In the genomic region with DNA sequence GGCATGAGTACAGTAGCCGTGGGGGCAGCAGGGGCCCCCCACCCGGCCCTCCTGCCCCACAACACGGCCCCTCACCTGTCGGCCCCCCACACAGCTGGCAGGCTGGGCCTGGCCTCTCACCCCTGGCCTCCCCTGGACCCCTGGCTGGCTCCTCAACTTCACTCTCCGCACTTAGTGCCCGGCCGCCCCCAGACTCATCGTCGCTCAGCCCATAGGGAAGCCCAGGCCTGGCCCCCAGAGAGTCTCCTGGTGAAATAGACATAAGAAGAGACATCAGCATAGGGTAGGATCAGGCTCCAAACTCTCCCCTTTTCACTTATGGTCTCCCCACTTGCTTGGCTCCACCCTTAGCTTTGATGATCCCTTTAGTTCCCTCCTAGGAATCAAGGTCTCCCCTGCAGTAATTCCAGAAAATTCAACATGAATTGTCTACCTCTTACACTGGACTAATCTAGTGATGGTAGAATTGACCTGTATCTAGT, we compare ENCODE assay signal across 11 cellular contexts. TPM values are rescaled to one million over a fixed set of nuclear protein-coding genes. Genes with fewer than 3 reads are reported as not detected.
DNase-seq lines count a peak whose midpoint lies in the region; ATAC-seq, FAIRE-seq and TF ChIP-seq lines count a peak whose summit lies in the region.
"Had no signal": no experiment of that assay in that cellular context is flagged by ENCODE, and none has a peak within 500 bp of the region (broad histone marks: within the 10 kb centered on the region; RNA-seq: fewer than 3 reads in every experiment).

No MANE protein-coding gene starts in this region.

- intact Hi-C loops in MCF 10A (cut with micrococcal nuclease): no loop called here
- intact Hi-C loops in breast epithelium (cut with DNase I; ENCODE audit: low total_unique reads): no loop called here
- intact Hi-C loops in HepG2 (cut with micrococcal nuclease; ENCODE audit: unreplicated experiment): loop anchor here (1.0 to 10.0 kb wide), 2 partner anchors 58 to 124 kb away; no protein-coding TSS in a partner anchor

- H3K4me3 Mint-ChIP-seq in MCF 10A (ENCODE audit: unreplicated experiment) (peak overlapping the region; percentile 84), type B pancreatic cell (peak overlapping the region; percentile 88)

- H3K4me2 ChIP-seq in HepG2 (ENCODE audit: low read depth, low read length): peak overlapping the region; percentile 90

- H3K36me3 ChIP-seq in breast epithelium: no peaks in the 10 kb centered on the region
- H3K36me3 ChIP-seq in HepG2 (replicated peaks in 1 of 2; ENCODE audit: control insufficient read depth in 1 of 2, insufficient read depth in 2 of 2, low read length in 2 of 2): peaks cover 47 to 71% of the 10 kb centered on the region in 2 experiments

- peaks cover 4 to 11% of the 10 kb centered on the region in 2 donors for H3K4me1 ChIP-seq in breast epithelium
- H3K4me1 ChIP-seq in HepG2 (ENCODE audit: insufficient read depth, low read length): peaks cover 26% of the 10 kb centered on the region

- H3K4me1 Mint-ChIP-seq in MCF 10A (ENCODE audit: insufficient read depth, unreplicated experiment) (peaks cover 16% of the 10 kb centered on the region), type B pancreatic cell (ENCODE audit: unreplicated experiment) (peaks cover 24% of the 10 kb centered on the region)

- H3K9me3 Mint-ChIP-seq in MCF 10A (ENCODE audit: unreplicated experiment) (no peaks in the 10 kb centered on the region), type B pancreatic cell (no peaks in the 10 kb centered on the region)
- no peaks in the 10 kb centered on the region for H3K9me3 Mint-ChIP-seq in activated naive CD4-positive, alpha-beta T cell treated with anti-CD3 and anti-CD28 coated beads, Interleukin-2, amount 50 U/mL, for 72 hours

- H3K27me3 Mint-ChIP-seq in MCF 10A (ENCODE audit: insufficient read depth, unreplicated experiment): no peaks in the 10 kb centered on the region
- H3K27me3 Mint-ChIP-seq in type B pancreatic cell: no peaks in the 10 kb centered on the region

- in situ Hi-C loops in HepG2 (cut with HindIII; ENCODE audit: extremely low pct_ligation_motif_present, low pct_unique_long_range_greater_than_20kb): no loop called here

- H3K9me3 ChIP-seq in breast epithelium (no peaks in the 10 kb centered on the region), HepG2 (ENCODE audit: low read length) (no peaks in the 10 kb centered on the region)
- H3K9me3 ChIP-seq: right atrium auricular region had no signal

- no peak for FAIRE-seq in HepG2 (lab: Jason Lieb, UNC)

- no peak for TF ChIP-seq CTCF in MCF 10A (IDR thresholded peaks at IDR 0.05; ENCODE audit: unreplicated experiment)
- TF ChIP-seq CTCF in breast epithelium (IDR thresholded peaks at IDR 0.05): no peak
- no peak for TF ChIP-seq CTCF in HepG2 (CRISPR knock-in tag; IDR thresholded peaks at IDR 0.05)
- no peak for TF ChIP-seq CTCF in type B pancreatic cell (conservative IDR thresholded peaks at IDR 0.05)

- POLR2A ChIA-PET in MCF 10A (lab: Yijun Ruan, JAX) (interaction anchor here (0.6 to 5.6 kb wide), 8 partner anchors 9 to 400 kb away, joined by 3 to 114 read pairs (median 35); a partner anchor contains a TSS), HepG2 (lab: Yijun Ruan, JAX) (interaction anchor here (1.2 to 5.1 kb wide), 8 partner anchors 8 to 86 kb away, joined by 3 to 38 read pairs (median 14); a partner anchor contains a TSS)

- no peak overlapping the region for H2AFZ ChIP-seq in HepG2 (ENCODE audit: low read length)

- TF ChIP-seq EP300 in HepG2 (IDR thresholded peaks at IDR 0.05; ENCODE audit: low read depth in 2 of 2, low read length in 2 of 2): no peak
- TF ChIP-seq EP300 in HepG2 (CRISPR knock-in tag; IDR thresholded peaks at IDR 0.05; ENCODE audit: borderline replicate concordance): no peak

- H3K27ac ChIP-seq in breast epithelium (no peak overlapping the region), HepG2 (ENCODE audit: extremely low read length, insufficient read depth, low read length) (peak overlapping the region; percentile 85)

- H3K27me3 ChIP-seq in breast epithelium (no peaks in the 10 kb centered on the region), HepG2 (ENCODE audit: control insufficient read depth in 1 of 2, insufficient read depth in 2 of 2, low read length in 2 of 2) (no peaks in the 10 kb centered on the region)
- H3K27me3 ChIP-seq: right atrium auricular region had no signal

- H3K79me2 ChIP-seq in HepG2 (ENCODE audit: insufficient read depth, low read length): peaks cover 4% of the 10 kb centered on the region

- DNase-seq in MCF 10A (ENCODE audit: unreplicated experiment) (no peak), breast epithelium (ENCODE audit: low spot score in 2 of 2) (no peak), HepG2 (ENCODE audit: low spot score) (no peak), type B pancreatic cell (ENCODE audit: extremely low spot score, unreplicated experiment) (no peak), NCI-H748 treated with DMSO at 0.1 percent for 48 hours (lab: John Stamatoyannopoulos, UW) (no peak), globus pallidus (ENCODE audit: low spot score) (no peak)
- no peak for DNase-seq in activated naive CD4-positive, alpha-beta T cell treated with anti-CD3 and anti-CD28 coated beads, Interleukin-2, amount 50 U/mL, for 72 hours (ENCODE audit: low spot score in 2 of 2)
- DNase-seq: activated gamma-delta T cell, NCI-H1417 treated with DMSO at 0.1 percent for 48 hours had no signal

- H3K4me3 ChIP-seq in breast epithelium (no peak overlapping the region), HepG2 (replicated peaks in 1 of 3; ENCODE audit: insufficient read depth in 1 of 3, low read depth in 2 of 3, low read length in 3 of 3) (peak overlapping the region in 1 of 3 experiments; percentile 75; a peak in 1 of 6 replicates)

- TF ChIP-seq RAD21 in HepG2 (CRISPR knock-in tag; IDR thresholded peaks at IDR 0.05): no peak

- WGBS in HepG2 (ENCODE audit: low lambda C conversion rate): 96% methylated on average over 6 of the region's 9 CpGs

- H4K20me1 ChIP-seq in HepG2 (ENCODE audit: insufficient read depth, low read length): peaks cover 3% of the 10 kb centered on the region; the same call in 1 of the 2 replicates

- CTCF ChIA-PET in MCF 10A (lab: Yijun Ruan, JAX): interaction anchor here (0.7 to 2.9 kb wide), 3 partner anchors 10 to 209 kb away, joined by 3 to 14 read pairs (median 5); a partner anchor contains a TSS
- CTCF ChIA-PET in HepG2 (lab: Yijun Ruan, JAX; ENCODE audit: low intra/inter-chr PET ratio, low total read pairs): interaction anchor here (0.8 kb wide), 1 partner anchor 58 kb away, joined by 3 read pairs; no protein-coding TSS in a partner anchor

- H3K36me3 Mint-ChIP-seq in MCF 10A (ENCODE audit: insufficient read depth, unreplicated experiment): peaks cover 81% of the 10 kb centered on the region
- peaks cover 26 to 29% of the 10 kb centered on the region in 2 donors for H3K36me3 Mint-ChIP-seq in activated naive CD4-positive, alpha-beta T cell treated with anti-CD3 and anti-CD28 coated beads, Interleukin-2, amount 50 U/mL, for 72 hours
- H3K36me3 Mint-ChIP-seq in type B pancreatic cell: peaks cover 18% of the 10 kb centered on the region

- BruUV-seq in MCF 10A (replicated peaks; lab: Mats Ljungman, UMichigan): no TSS peak
- no TSS peak for BruUV-seq in HepG2 (replicated peaks; lab: Mats Ljungman, UMichigan)

- H3K9ac ChIP-seq in HepG2 (ENCODE audit: insufficient read depth, low read depth, low read length): peak overlapping the region; percentile 75; the same call in 1 of the 2 replicates

- TF ChIP-seq POLR2A in breast epithelium (IDR thresholded peaks at IDR 0.05) (no peak), HepG2 (IDR thresholded peaks at IDR 0.05; ENCODE audit: insufficient read depth in 1 of 2, low read depth in 2 of 2, low read length in 2 of 2) (no peak)

- H3K27ac Mint-ChIP-seq in MCF 10A (ENCODE audit: low read depth, unreplicated experiment) (peak overlapping the region; percentile 93), type B pancreatic cell (peak overlapping the region; percentile 97)
- peak overlapping the region; percentile 86 to 98 for H3K27ac Mint-ChIP-seq in activated naive CD4-positive, alpha-beta T cell treated with anti-CD3 and anti-CD28 coated beads, Interleukin-2, amount 50 U/mL, for 72 hours

- no peak for ATAC-seq in activated naive CD4-positive, alpha-beta T cell treated with anti-CD3 and anti-CD28 coated beads, Interleukin-2, amount 50 U/mL, for 72 hours
- ATAC-seq in HepG2: no peak
- ATAC-seq in HG03196 (IDR thresholded peaks at IDR 0.05; ENCODE audit: unreplicated experiment): no peak

RNA-seq across cellular contexts. Expression of a gene that starts 1.7 kb away (rescaled TPM):
- 14.8 and 16.2 TPM in 2 replicates for total RNA-seq in MCF 10A (2022)
- total RNA-seq in breast epithelium: 10 to 100 TPM in 2 of 3 donors, 1 to 10 TPM in 1; 5.9 to 22.5 (median 15.7) TPM
- 10 to 100 TPM; 10.7 to 12.4 TPM for total RNA-seq in activated naive CD4-positive, alpha-beta T cell treated with anti-CD3 and anti-CD28 coated beads, Interleukin-2, amount 50 U/mL, for 72 hours
- 2.4 and 4.9 TPM in 2 replicates for total RNA-seq in HepG2 (2016; rRNA removed; fragmentation: Illumina TruSeq; extraction: Trizol)
- total RNA-seq in HepG2 (2016; cell fraction: cytosol; rRNA removed; fragmentation: Illumina TruSeq; extraction: Trizol; ENCODE audit: low read depth): 2.0 and 2.5 TPM in 2 replicates
- total RNA-seq in HepG2 (2016; cell fraction: insoluble cytoplasmic fraction; rRNA removed; fragmentation: Illumina TruSeq; extraction: Trizol): 2.5 and 5.0 TPM in 2 replicates
- total RNA-seq in HepG2 (2016; cell fraction: membrane; rRNA removed; fragmentation: Illumina TruSeq; extraction: Trizol): 4.0 and 4.3 TPM in 2 replicates
- total RNA-seq in HepG2 (2016; cell fraction: nucleus; rRNA removed; fragmentation: Illumina TruSeq; extraction: Trizol): 5.5 and 6.1 TPM in 2 replicates
- polyA plus RNA-seq in HepG2 (2011; rRNA removed): 6.3 and 10.9 TPM in 2 replicates
- polyA plus RNA-seq in HepG2 (2011; cell fraction: cytosol; rRNA removed): 5.5 and 8.5 TPM in 2 replicates
- polyA plus RNA-seq in HepG2 (2011; cell fraction: nucleus; rRNA removed): 44.0 and 47.8 TPM in 2 replicates
- 3.9 and 6.3 TPM in 2 replicates for polyA plus RNA-seq in HepG2 (2012)
- 2.7 and 2.9 TPM in 2 replicates for polyA plus RNA-seq in HepG2 (2016; cell fraction: cytosol; fragmentation: Illumina TruSeq; extraction: Trizol; ENCODE audit: low read depth)
- polyA plus RNA-seq in HepG2 (2016; cell fraction: insoluble cytoplasmic fraction; fragmentation: Illumina TruSeq; extraction: Trizol; ENCODE audit: low read depth): 3.5 and 4.5 TPM in 2 replicates
- 4.8 TPM in 2 replicates for polyA plus RNA-seq in HepG2 (2016; cell fraction: membrane; fragmentation: Illumina TruSeq; extraction: Trizol; ENCODE audit: low read depth)
- 20.6 TPM in 2 replicates for polyA plus RNA-seq in HepG2 (2016; cell fraction: nucleus; fragmentation: Illumina TruSeq; extraction: Trizol; ENCODE audit: insufficient read depth, low read depth)
- 4.6 and 10.2 TPM in 2 replicates for polyA minus RNA-seq in HepG2 (2011; rRNA and poly(A)+ RNA removed; ENCODE audit: low replicate concordance)
- 1.6 and 3.3 TPM in 2 replicates for polyA minus RNA-seq in HepG2 (2011; cell fraction: cytosol; rRNA and poly(A)+ RNA removed)
- 4.9 and 5.1 TPM in 2 replicates for polyA minus RNA-seq in HepG2 (2011; cell fraction: nucleus; rRNA and poly(A)+ RNA removed)
- total RNA-seq in type B pancreatic cell (ENCODE audit: low replicate concordance): 25.3 and 25.9 TPM in 2 replicates

RNA-seq across cellular contexts. Expression of a gene that starts 8.4 kb away (rescaled TPM):
- total RNA-seq in MCF 10A (2022) (101 and 125 TPM in 2 replicates), breast epithelium (100 to 1,000 TPM; 109 to 121 (median 116) TPM), HepG2 (2016; rRNA removed; fragmentation: Illumina TruSeq; extraction: Trizol) (94.9 and 109 TPM in 2 replicates), type B pancreatic cell (ENCODE audit: low replicate concordance) (74.7 and 94.3 TPM in 2 replicates)
- 10 to 100 TPM; 56.4 to 82.1 TPM for total RNA-seq in activated naive CD4-positive, alpha-beta T cell treated with anti-CD3 and anti-CD28 coated beads, Interleukin-2, amount 50 U/mL, for 72 hours
- total RNA-seq in HepG2 (2016; cell fraction: cytosol; rRNA removed; fragmentation: Illumina TruSeq; extraction: Trizol; ENCODE audit: low read depth): 42.7 and 45.6 TPM in 2 replicates
- total RNA-seq in HepG2 (2016; cell fraction: insoluble cytoplasmic fraction; rRNA removed; fragmentation: Illumina TruSeq; extraction: Trizol): 98.2 and 110 TPM in 2 replicates
- total RNA-seq in HepG2 (2016; cell fraction: membrane; rRNA removed; fragmentation: Illumina TruSeq; extraction: Trizol): 56.0 and 66.0 TPM in 2 replicates
- total RNA-seq in HepG2 (2016; cell fraction: nucleus; rRNA removed; fragmentation: Illumina TruSeq; extraction: Trizol): 70.1 and 82.3 TPM in 2 replicates
- 75.0 and 88.4 TPM in 2 replicates for polyA plus RNA-seq in HepG2 (2011; rRNA removed)
- polyA plus RNA-seq in HepG2 (2011; cell fraction: cytosol; rRNA removed): 86.7 and 102 TPM in 2 replicates
- 125 TPM in 2 replicates for polyA plus RNA-seq in HepG2 (2011; cell fraction: nucleus; rRNA removed)
- polyA plus RNA-seq in HepG2 (2012): 71.1 and 79.5 TPM in 2 replicates
- polyA plus RNA-seq in HepG2 (2016; cell fraction: cytosol; fragmentation: Illumina TruSeq; extraction: Trizol; ENCODE audit: low read depth): 19.3 and 23.5 TPM in 2 replicates
- polyA plus RNA-seq in HepG2 (2016; cell fraction: insoluble cytoplasmic fraction; fragmentation: Illumina TruSeq; extraction: Trizol; ENCODE audit: low read depth): 82.7 and 86.8 TPM in 2 replicates
- 39.6 and 42.3 TPM in 2 replicates for polyA plus RNA-seq in HepG2 (2016; cell fraction: membrane; fragmentation: Illumina TruSeq; extraction: Trizol; ENCODE audit: low read depth)
- 97.5 and 97.9 TPM in 2 replicates for polyA plus RNA-seq in HepG2 (2016; cell fraction: nucleus; fragmentation: Illumina TruSeq; extraction: Trizol; ENCODE audit: insufficient read depth, low read depth)
- polyA minus RNA-seq in HepG2 (2011; rRNA and poly(A)+ RNA removed; ENCODE audit: low replicate concordance): 92.8 and 112 TPM in 2 replicates
- 58.3 and 61.2 TPM in 2 replicates for polyA minus RNA-seq in HepG2 (2011; cell fraction: cytosol; rRNA and poly(A)+ RNA removed)
- 97.5 and 98.0 TPM in 2 replicates for polyA minus RNA-seq in HepG2 (2011; cell fraction: nucleus; rRNA and poly(A)+ RNA removed)

RNA-seq across cellular contexts. Expression of a gene that starts 8.7 kb away (rescaled TPM):
- total RNA-seq in MCF 10A (2022): 42.7 and 50.1 TPM in 2 replicates
- 10 to 100 TPM; 38.1 to 48.9 (median 47.9) TPM for total RNA-seq in breast epithelium
- 10 to 100 TPM; 34.2 to 51.1 TPM for total RNA-seq in activated naive CD4-positive, alpha-beta T cell treated with anti-CD3 and anti-CD28 coated beads, Interleukin-2, amount 50 U/mL, for 72 hours
- 91.5 and 105 TPM in 2 replicates for total RNA-seq in HepG2 (2016; rRNA removed; fragmentation: Illumina TruSeq; extraction: Trizol)
- 13.9 and 14.5 TPM in 2 replicates for total RNA-seq in HepG2 (2016; cell fraction: cytosol; rRNA removed; fragmentation: Illumina TruSeq; extraction: Trizol; ENCODE audit: low read depth)
- 88.4 and 107 TPM in 2 replicates for total RNA-seq in HepG2 (2016; cell fraction: insoluble cytoplasmic fraction; rRNA removed; fragmentation: Illumina TruSeq; extraction: Trizol)
- 25.8 and 26.5 TPM in 2 replicates for total RNA-seq in HepG2 (2016; cell fraction: membrane; rRNA removed; fragmentation: Illumina TruSeq; extraction: Trizol)
- 66.4 and 73.1 TPM in 2 replicates for total RNA-seq in HepG2 (2016; cell fraction: nucleus; rRNA removed; fragmentation: Illumina TruSeq; extraction: Trizol)
- 96.4 and 99.2 TPM in 2 replicates for polyA plus RNA-seq in HepG2 (2011; rRNA removed)
- 82.0 and 84.4 TPM in 2 replicates for polyA plus RNA-seq in HepG2 (2011; cell fraction: cytosol; rRNA removed)
- polyA plus RNA-seq in HepG2 (2011; cell fraction: nucleus; rRNA removed): 199 and 211 TPM in 2 replicates
- 96.2 and 105 TPM in 2 replicates for polyA plus RNA-seq in HepG2 (2012)
- polyA plus RNA-seq in HepG2 (2016; cell fraction: cytosol; fragmentation: Illumina TruSeq; extraction: Trizol; ENCODE audit: low read depth): 13.6 and 15.3 TPM in 2 replicates
- polyA plus RNA-seq in HepG2 (2016; cell fraction: insoluble cytoplasmic fraction; fragmentation: Illumina TruSeq; extraction: Trizol; ENCODE audit: low read depth): 102 and 106 TPM in 2 replicates
- polyA plus RNA-seq in HepG2 (2016; cell fraction: membrane; fragmentation: Illumina TruSeq; extraction: Trizol; ENCODE audit: low read depth): 19.0 and 22.6 TPM in 2 replicates
- polyA plus RNA-seq in HepG2 (2016; cell fraction: nucleus; fragmentation: Illumina TruSeq; extraction: Trizol; ENCODE audit: insufficient read depth, low read depth): 162 and 164 TPM in 2 replicates
- 71.1 and 120 TPM in 2 replicates for polyA minus RNA-seq in HepG2 (2011; rRNA and poly(A)+ RNA removed; ENCODE audit: low replicate concordance)
- polyA minus RNA-seq in HepG2 (2011; cell fraction: cytosol; rRNA and poly(A)+ RNA removed): 27.4 and 35.3 TPM in 2 replicates
- polyA minus RNA-seq in HepG2 (2011; cell fraction: nucleus; rRNA and poly(A)+ RNA removed): 60.0 and 61.9 TPM in 2 replicates
- 43.9 and 56.0 TPM in 2 replicates for total RNA-seq in type B pancreatic cell (ENCODE audit: low replicate concordance)

RNA-seq across cellular contexts. Expression of a gene that starts 22.3 kb away (rescaled TPM):
- total RNA-seq in MCF 10A (2022) (47.5 and 47.8 TPM in 2 replicates), breast epithelium (10 to 100 TPM; 32.6 to 63.5 (median 55.7) TPM), HepG2 (2016; rRNA removed; fragmentation: Illumina TruSeq; extraction: Trizol) (77.5 and 80.0 TPM in 2 replicates), type B pancreatic cell (ENCODE audit: low replicate concordance) (74.2 and 76.5 TPM in 2 replicates)
- total RNA-seq in activated naive CD4-positive, alpha-beta T cell treated with anti-CD3 and anti-CD28 coated beads, Interleukin-2, amount 50 U/mL, for 72 hours: 10 to 100 TPM; 62.1 to 76.0 TPM
- total RNA-seq in HepG2 (2016; cell fraction: cytosol; rRNA removed; fragmentation: Illumina TruSeq; extraction: Trizol; ENCODE audit: low read depth): 43.5 and 52.1 TPM in 2 replicates
- 72.3 and 78.2 TPM in 2 replicates for total RNA-seq in HepG2 (2016; cell fraction: insoluble cytoplasmic fraction; rRNA removed; fragmentation: Illumina TruSeq; extraction: Trizol)
- 72.9 and 75.0 TPM in 2 replicates for total RNA-seq in HepG2 (2016; cell fraction: membrane; rRNA removed; fragmentation: Illumina TruSeq; extraction: Trizol)
- total RNA-seq in HepG2 (2016; cell fraction: nucleus; rRNA removed; fragmentation: Illumina TruSeq; extraction: Trizol): 66.4 and 68.7 TPM in 2 replicates
- 110 and 130 TPM in 2 replicates for polyA plus RNA-seq in HepG2 (2011; rRNA removed)
- polyA plus RNA-seq in HepG2 (2011; cell fraction: cytosol; rRNA removed): 66.6 and 78.1 TPM in 2 replicates
- 240 and 284 TPM in 2 replicates for polyA plus RNA-seq in HepG2 (2011; cell fraction: nucleus; rRNA removed)
- polyA plus RNA-seq in HepG2 (2012): 68.1 and 83.8 TPM in 2 replicates
- 23.7 and 28.2 TPM in 2 replicates for polyA plus RNA-seq in HepG2 (2016; cell fraction: cytosol; fragmentation: Illumina TruSeq; extraction: Trizol; ENCODE audit: low read depth)
- 86.5 and 95.8 TPM in 2 replicates for polyA plus RNA-seq in HepG2 (2016; cell fraction: insoluble cytoplasmic fraction; fragmentation: Illumina TruSeq; extraction: Trizol; ENCODE audit: low read depth)
- 59.8 and 70.6 TPM in 2 replicates for polyA plus RNA-seq in HepG2 (2016; cell fraction: membrane; fragmentation: Illumina TruSeq; extraction: Trizol; ENCODE audit: low read depth)
- polyA plus RNA-seq in HepG2 (2016; cell fraction: nucleus; fragmentation: Illumina TruSeq; extraction: Trizol; ENCODE audit: insufficient read depth, low read depth): 135 and 154 TPM in 2 replicates
- polyA minus RNA-seq in HepG2 (2011; rRNA and poly(A)+ RNA removed; ENCODE audit: low replicate concordance): 139 and 140 TPM in 2 replicates
- 38.4 and 43.3 TPM in 2 replicates for polyA minus RNA-seq in HepG2 (2011; cell fraction: cytosol; rRNA and poly(A)+ RNA removed)
- 99.5 and 107 TPM in 2 replicates for polyA minus RNA-seq in HepG2 (2011; cell fraction: nucleus; rRNA and poly(A)+ RNA removed)

RNA-seq across cellular contexts. Expression of a gene that starts 30.5 kb away (rescaled TPM):
- total RNA-seq in MCF 10A (2022) (85.7 and 123 TPM in 2 replicates), breast epithelium (10 to 100 TPM; 46.2 to 59.0 (median 54.4) TPM), HepG2 (2016; rRNA removed; fragmentation: Illumina TruSeq; extraction: Trizol) (211 and 213 TPM in 2 replicates), type B pancreatic cell (ENCODE audit: low replicate concordance) (80.4 and 95.3 TPM in 2 replicates)
- 100 to 1,000 TPM; 122 to 127 TPM for total RNA-seq in activated naive CD4-positive, alpha-beta T cell treated with anti-CD3 and anti-CD28 coated beads, Interleukin-2, amount 50 U/mL, for 72 hours
- 66.7 and 72.8 TPM in 2 replicates for total RNA-seq in HepG2 (2016; cell fraction: cytosol; rRNA removed; fragmentation: Illumina TruSeq; extraction: Trizol; ENCODE audit: low read depth)
- 187 and 217 TPM in 2 replicates for total RNA-seq in HepG2 (2016; cell fraction: insoluble cytoplasmic fraction; rRNA removed; fragmentation: Illumina TruSeq; extraction: Trizol)
- 144 and 151 TPM in 2 replicates for total RNA-seq in HepG2 (2016; cell fraction: membrane; rRNA removed; fragmentation: Illumina TruSeq; extraction: Trizol)
- total RNA-seq in HepG2 (2016; cell fraction: nucleus; rRNA removed; fragmentation: Illumina TruSeq; extraction: Trizol): 93.4 and 100 TPM in 2 replicates
- polyA plus RNA-seq in HepG2 (2011; rRNA removed): 52.3 and 58.2 TPM in 2 replicates
- polyA plus RNA-seq in HepG2 (2011; cell fraction: cytosol; rRNA removed): 57.6 and 58.9 TPM in 2 replicates
- 33.5 and 36.2 TPM in 2 replicates for polyA plus RNA-seq in HepG2 (2011; cell fraction: nucleus; rRNA removed)
- 122 and 125 TPM in 2 replicates for polyA plus RNA-seq in HepG2 (2012)
- polyA plus RNA-seq in HepG2 (2016; cell fraction: cytosol; fragmentation: Illumina TruSeq; extraction: Trizol; ENCODE audit: low read depth): 80.0 and 81.2 TPM in 2 replicates
- 206 and 226 TPM in 2 replicates for polyA plus RNA-seq in HepG2 (2016; cell fraction: insoluble cytoplasmic fraction; fragmentation: Illumina TruSeq; extraction: Trizol; ENCODE audit: low read depth)
- 120 and 128 TPM in 2 replicates for polyA plus RNA-seq in HepG2 (2016; cell fraction: membrane; fragmentation: Illumina TruSeq; extraction: Trizol; ENCODE audit: low read depth)
- polyA plus RNA-seq in HepG2 (2016; cell fraction: nucleus; fragmentation: Illumina TruSeq; extraction: Trizol; ENCODE audit: insufficient read depth, low read depth): 164 and 171 TPM in 2 replicates
- 89.1 and 115 TPM in 2 replicates for polyA minus RNA-seq in HepG2 (2011; rRNA and poly(A)+ RNA removed; ENCODE audit: low replicate concordance)
- polyA minus RNA-seq in HepG2 (2011; cell fraction: cytosol; rRNA and poly(A)+ RNA removed): 65.1 and 65.4 TPM in 2 replicates
- polyA minus RNA-seq in HepG2 (2011; cell fraction: nucleus; rRNA and poly(A)+ RNA removed): 18.2 and 25.2 TPM in 2 replicates
